Comparison of ENCODE assay signal across 8 cellular contexts in the genomic region with DNA sequence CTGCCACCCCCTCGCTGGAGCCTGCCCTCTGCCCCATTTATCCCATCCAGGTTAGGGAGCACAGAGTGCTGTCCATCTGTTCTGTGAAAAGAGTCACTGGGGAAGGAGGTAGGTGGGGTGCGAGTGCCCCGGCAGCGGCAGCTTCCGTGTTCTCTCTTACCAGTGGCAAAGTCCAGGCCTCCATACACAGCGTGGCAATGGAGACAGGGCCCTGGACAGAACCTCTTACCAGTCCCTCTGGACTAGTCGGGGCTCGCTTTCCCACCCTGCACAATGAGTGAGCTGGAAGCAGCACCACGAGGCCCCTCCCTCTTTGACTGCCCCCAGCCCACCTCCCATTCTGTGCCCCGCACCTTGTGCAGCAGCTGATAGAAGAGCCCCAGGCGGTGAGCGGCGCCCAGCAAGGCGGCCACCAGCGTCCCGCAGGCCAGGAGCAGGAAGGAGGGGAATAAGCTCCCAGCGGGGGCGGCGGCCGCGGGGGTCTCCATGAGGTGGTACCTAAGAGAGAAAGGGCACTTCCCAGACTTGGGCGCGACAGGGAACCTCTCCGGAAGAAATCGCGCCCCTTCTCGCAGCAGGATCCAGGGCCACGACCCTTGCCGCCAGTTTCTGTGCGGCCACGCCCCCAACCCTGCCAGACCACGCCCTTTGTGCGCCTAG. TPM values are rescaled to one million over a fixed set of nuclear protein-coding genes. Genes with fewer than 3 reads are reported as not detected.
A peak's percentile ranks its signal among the peaks of the same experiment; 100 is the strongest.
DNase-seq lines count a peak whose midpoint lies in the region; ATAC-seq and TF ChIP-seq lines count a peak whose summit lies in the region.

No MANE protein-coding gene starts in this region.

- no peaks in the 10 kb centered on the region for H3K27me3 Mint-ChIP-seq in activated naive CD4-positive, alpha-beta T cell treated with anti-CD3 and anti-CD28 coated beads for 36 hours (ENCODE audit: low read depth)

- peak overlapping the region; percentile 64 to 81 for H3K4me3 ChIP-seq in Panc1 (ENCODE audit: low read depth in 2 of 2, low read length in 2 of 2)
- H3K4me3 ChIP-seq in effector memory CD4-positive, alpha-beta T cell (ENCODE audit: insufficient read depth, low read depth, low read length, poor library complexity, severe bottlenecking), result peak overlapping the region; percentile 81
- peak overlapping the region; percentile 66 for H3K4me3 ChIP-seq in mucosa of stomach (ENCODE audit: low read length)

- peak overlapping the region; percentile 89 for H3K27ac ChIP-seq in Panc1 (ENCODE audit: low read length)
- H3K27ac ChIP-seq in effector memory CD4-positive, alpha-beta T cell (ENCODE audit: insufficient read depth, low read length, poor library complexity, severe bottlenecking), result peak overlapping the region; percentile 85

- CTCF ChIA-PET in activated naive CD4-positive, alpha-beta T cell treated with anti-CD3 and anti-CD28 coated beads for 36 hours (lab: Charles Lee), result interaction anchor here (0.6 to 1.3 kb wide), 3 partner anchors 23 to 25 kb away, joined by 3 to 5 read pairs (median 3); no protein-coding TSS in a partner anchor
- CTCF ChIA-PET in Panc1 (lab: Charles Lee), result no interaction called here

- peak overlapping the region; percentile 94 for H3K27ac Mint-ChIP-seq in activated naive CD4-positive, alpha-beta T cell treated with anti-CD3 and anti-CD28 coated beads for 36 hours

- H3K36me3 ChIP-seq in Panc1 (ENCODE audit: control insufficient read depth, insufficient read depth, low read length) (no peaks in the 10 kb centered on the region), mucosa of stomach (ENCODE audit: control insufficient read depth, insufficient read depth, low read length) (no peaks in the 10 kb centered on the region)
- peaks cover 25% of the 10 kb centered on the region for H3K36me3 ChIP-seq in effector memory CD4-positive, alpha-beta T cell (ENCODE audit: control insufficient read depth, insufficient read depth, low read length)

- BruUV-seq in Panc1 (replicated peaks; lab: Mats Ljungman, UMichigan), result no TSS peak

- peaks cover 11% of the 10 kb centered on the region for H3K4me1 ChIP-seq in Panc1 (ENCODE audit: control insufficient read depth, insufficient read depth, low read length)
- H3K4me1 ChIP-seq in effector memory CD4-positive, alpha-beta T cell (ENCODE audit: control insufficient read depth, insufficient read depth, low read length, poor library complexity, severe bottlenecking), result peaks cover 6% of the 10 kb centered on the region
- peaks cover 9% of the 10 kb centered on the region for H3K4me1 ChIP-seq in mucosa of stomach (ENCODE audit: control insufficient read depth, insufficient read depth, low read length)

- H3K9me3 ChIP-seq in Panc1 (ENCODE audit: control insufficient read depth, insufficient read depth, low read depth, low read length) (no peaks in the 10 kb centered on the region), mucosa of stomach (ENCODE audit: control insufficient read depth, low read length) (no peaks in the 10 kb centered on the region)
- no peaks in the 10 kb centered on the region for H3K9me3 ChIP-seq in effector memory CD4-positive, alpha-beta T cell (ENCODE audit: control insufficient read depth, low read length)

- peaks cover 23% of the 10 kb centered on the region for H3K4me1 Mint-ChIP-seq in activated naive CD4-positive, alpha-beta T cell treated with anti-CD3 and anti-CD28 coated beads for 36 hours (ENCODE audit: low read depth)

- in situ Hi-C loops in Panc1 (cut with HindIII; ENCODE audit: low pct_unique_long_range_greater_than_20kb, low sequenced_read_pairs), result no loop called here

- ATAC-seq in Panc1 (no peak; the same call in 1 of the 2 replicates), GM18498 (IDR thresholded peaks at IDR 0.05; ENCODE audit: unreplicated experiment) (no peak)

- no peaks in the 10 kb centered on the region for H3K27me3 ChIP-seq in Panc1 (ENCODE audit: control insufficient read depth, insufficient read depth, low read length)
- no peaks in the 10 kb centered on the region for H3K27me3 ChIP-seq in effector memory CD4-positive, alpha-beta T cell (replicated peaks; ENCODE audit: control insufficient read depth, insufficient read depth, low read length, poor library complexity, severe bottlenecking)
- H3K27me3 ChIP-seq in mucosa of stomach (ENCODE audit: control insufficient read depth, insufficient read depth, low read length), result no peaks in the 10 kb centered on the region

- no peaks in the 10 kb centered on the region for H3K9me3 Mint-ChIP-seq in activated naive CD4-positive, alpha-beta T cell treated with anti-CD3 and anti-CD28 coated beads for 36 hours

- peak overlapping the region; percentile 88 for H3K9ac ChIP-seq in mucosa of stomach (ENCODE audit: low read length)

- peak overlapping the region; percentile 88 for H3K4me3 Mint-ChIP-seq in activated naive CD4-positive, alpha-beta T cell treated with anti-CD3 and anti-CD28 coated beads for 36 hours

- POLR2A ChIA-PET in Panc1 (lab: Charles Lee), result interaction anchor here (0.6 kb wide), 1 partner anchor 340 kb away, joined by 3 read pairs; no protein-coding TSS in a partner anchor

- intact Hi-C loops in activated naive CD4-positive, alpha-beta T cell treated with anti-CD3 and anti-CD28 coated beads for 36 hours (cut with micrococcal nuclease), result loop anchor here (1.0 to 10.0 kb wide), 6 partner anchors 210 to 1953 kb away; partner anchors contain the start of genes AKAP8, AP1M1, BRD4 and HAUS8
- intact Hi-C loops in Panc1 (cut with micrococcal nuclease; ENCODE audit: unreplicated experiment), result no loop called here

- peak; percentile 22 for DNase-seq in activated naive CD4-positive, alpha-beta T cell treated with anti-CD3 and anti-CD28 coated beads for 36 hours
- DNase-seq in activated naive CD4-positive, alpha-beta T cell (lab: John Stamatoyannopoulos, UW), result no peak
- DNase-seq in Panc1 (ENCODE audit: low read depth, low spot score), result no peak
- peak in 1 of 3 donors; percentile 4 for DNase-seq in effector memory CD4-positive, alpha-beta T cell
- DNase-seq in germinal center (ENCODE audit: low spot score), result no peak
- DNase-seq in OCI-M1 (lab: John Stamatoyannopoulos, UW), result no peak

- peaks cover 15% of the 10 kb centered on the region for H3K36me3 Mint-ChIP-seq in activated naive CD4-positive, alpha-beta T cell treated with anti-CD3 and anti-CD28 coated beads for 36 hours (ENCODE audit: low read depth)

- TF ChIP-seq CTCF in Panc1 (IDR thresholded peaks at IDR 0.05), result no peak

RNA-seq across cellular contexts. Expression of gene SYDE1, which starts 17.5 kb away (rescaled TPM):
- total RNA-seq in activated naive CD4-positive, alpha-beta T cell treated with anti-CD3 and anti-CD28 coated beads for 36 hours, result 1 to 10 TPM in 1 of 2 experiments, under 1 TPM in 1; 0.67 to 1.1 TPM
- 47.7 TPM for total RNA-seq in Panc1 (2021; ENCODE audit: unreplicated experiment)
- 74.2 TPM for polyA plus RNA-seq in Panc1 (2012; ENCODE audit: insufficient read length)

RNA-seq across cellular contexts. Expression of gene OR1I1, which starts 42.7 kb away (rescaled TPM):
- total RNA-seq in activated naive CD4-positive, alpha-beta T cell treated with anti-CD3 and anti-CD28 coated beads for 36 hours, result not detected
- not detected for total RNA-seq in Panc1 (2021; ENCODE audit: unreplicated experiment)
- polyA plus RNA-seq in Panc1 (2012; ENCODE audit: insufficient read length), result not detected

Comparison
In these comparisons a context has a peak if more than half of its experiments do, and no peak if none do; other contexts are left out.
1. RNA of gene SYDE1, which starts 17.5 kb away (total RNA-seq): 47.7 TPM in Panc1 (single experiment); 0.67 to 1.1 TPM in activated naive CD4-positive, alpha-beta T cell treated with anti-CD3 and anti-CD28 coated beads for 36 hours; every median in the first group is over 10 times any median in the second.
2. Peak in every context shown above with its lines, with median percentiles within 50 percentile points of each other: H3K4me3 ChIP-seq.